23 cellular contexts compared by ENCODE assay signal in genomic region chr20:53044296-53044695, GRCh38.
DNase-seq lines count a peak whose midpoint lies in the region; ATAC-seq and TF ChIP-seq lines count a peak whose summit lies in the region.
"Had no signal": no experiment of that assay in that cellular context is flagged by ENCODE, and none has a peak within 500 bp of the region (broad histone marks: within the 10 kb centered on the region; RNA-seq: fewer than 3 reads in every experiment).

No MANE protein-coding gene starts in this region.

- no peaks in the 10 kb centered on the region for H3K9me2 ChIP-seq in OCI-LY7 (ENCODE audit: insufficient read depth, low read length)

- H3K9me3 ChIP-seq in cardiac muscle cell (ENCODE audit: low read depth), result no peaks in the 10 kb centered on the region
- H3K9me3 ChIP-seq in left ventricle myocardium inferior (replicated peaks), result peaks cover 17% of the 10 kb centered on the region
- H3K9me3 ChIP-seq in OCI-LY7 (ENCODE audit: low read length), result no peaks in the 10 kb centered on the region
- peaks cover 0 to 4% (median 0%) of the 10 kb centered on the region in 4 donors for H3K9me3 ChIP-seq in esophagus muscularis mucosa
- H3K9me3 ChIP-seq: A549; BE2C; BLaER1 treated with 17β-estradiol and CSF1 and Interleukin-3, amounts not matched to agents 10 nM and 100 nM had no signal

- no peaks in the 10 kb centered on the region for H4K20me1 ChIP-seq in OCI-LY7 (ENCODE audit: insufficient read depth, low read length)
- H4K20me1 ChIP-seq: BLaER1 treated with 17β-estradiol and CSF1 and Interleukin-3, amounts not matched to agents 10 nM and 100 nM had no signal

- H3K4me2 ChIP-seq in OCI-LY7 (ENCODE audit: low read length), result no peak overlapping the region
- H3K4me2 ChIP-seq: A549; BLaER1 treated with 17β-estradiol and CSF1 and Interleukin-3, amounts not matched to agents 10 nM and 100 nM; GM23338 had no signal

- H3K27ac ChIP-seq in cardiac muscle cell (peak overlapping the region; percentile 45), left ventricle myocardium inferior (replicated peaks) (no peak overlapping the region), OCI-LY7 (ENCODE audit: low read depth, low read length, poor library complexity, severe bottlenecking) (no peak overlapping the region), esophagus muscularis mucosa (replicated peaks in 1 of 4) (no peak overlapping the region)
- H3K27ac ChIP-seq: A549; BLaER1 treated with 17β-estradiol and CSF1 and Interleukin-3, amounts not matched to agents 10 nM and 100 nM had no signal

- no peak for TF ChIP-seq EP300 in esophagus muscularis mucosa (IDR thresholded peaks at IDR 0.05)

- POLR2A ChIA-PET in OCI-LY7 (lab: Charles Lee), result interaction anchor here (0.7 to 2.0 kb wide), 2 partner anchors 31 to 1153 kb away, joined by 5 read pairs; no protein-coding TSS in a partner anchor

- no TSS peak for BruUV-seq in OCI-LY7 (replicated peaks; lab: Mats Ljungman, UMichigan)

- no peaks in the 10 kb centered on the region for H3K27me3 ChIP-seq in cardiac muscle cell
- peaks cover 7% of the 10 kb centered on the region for H3K27me3 ChIP-seq in left ventricle myocardium inferior (ENCODE audit: low read depth)
- H3K27me3 ChIP-seq in esophagus muscularis mucosa, result peaks cover 0 to 11% (median 0%) of the 10 kb centered on the region in 4 donors
- H3K27me3 ChIP-seq: BE2C; BLaER1 treated with 17β-estradiol and CSF1 and Interleukin-3, amounts not matched to agents 10 nM and 100 nM had no signal

- TF ChIP-seq CTCF in cardiac muscle cell (IDR thresholded peaks at IDR 0.05; ENCODE audit: low read depth, low read length), result no peak
- no peak for TF ChIP-seq CTCF in left ventricle myocardium inferior (IDR thresholded peaks at IDR 0.05; ENCODE audit: borderline replicate concordance)
- TF ChIP-seq CTCF in OCI-LY7 (conservative IDR thresholded peaks at IDR 0.05; ENCODE audit: low read length), result no peak
- TF ChIP-seq CTCF in esophagus muscularis mucosa (IDR thresholded peaks at IDR 0.05), result no peak

- no peak for TF ChIP-seq POLR2A in esophagus muscularis mucosa (IDR thresholded peaks at IDR 0.05; ENCODE audit: low read depth)

- WGBS in esophagus muscularis mucosa, result 87% methylated on average over 5 of the region's 5 CpGs

- ATAC-seq in HG03135 (IDR thresholded peaks at IDR 0.05; ENCODE audit: unreplicated experiment), result no peak
- ATAC-seq: A549, GM12878, GM23338, HCT116 had no signal

- H3K36me3 ChIP-seq in cardiac muscle cell (no peaks in the 10 kb centered on the region), left ventricle myocardium inferior (no peaks in the 10 kb centered on the region), OCI-LY7 (ENCODE audit: insufficient read depth, low read length) (no peaks in the 10 kb centered on the region), esophagus muscularis mucosa (no peaks in the 10 kb centered on the region)
- H3K36me3 ChIP-seq: BLaER1 treated with 17β-estradiol and CSF1 and Interleukin-3, amounts not matched to agents 10 nM and 100 nM had no signal

- CTCF ChIA-PET in OCI-LY7 (lab: Charles Lee; ENCODE audit: unreplicated experiment), result no interaction called here

- H2AFZ ChIP-seq in OCI-LY7 (ENCODE audit: low read length), result peak overlapping the region; percentile 72; the same call in 1 of the 2 replicates
- H2AFZ ChIP-seq: GM23338 had no signal

- DNase-seq in cardiac muscle cell (ENCODE audit: low read depth in 1 of 2, low spot score in 1 of 2), result no peak
- DNase-seq in left ventricle myocardium inferior, result no peak
- DNase-seq in OCI-LY7 (ENCODE audit: low spot score), result no peak
- peak; percentile 70 for DNase-seq in esophagus muscularis mucosa (ENCODE audit: extremely low spot score)
- no peak for DNase-seq in NCI-H1930 (lab: John Stamatoyannopoulos, UW)
- DNase-seq in OCI-M2 (lab: John Stamatoyannopoulos, UW; ENCODE audit: unreplicated experiment), result no peak
- DNase-seq: 8988T; ACHN; AML-193; BE2C; CD4-positive, alpha-beta T cell; CD8-positive, alpha-beta memory T cell; DMS 273 treated with DMSO at 0.1 percent for 48 hours; DMS79; EL; GDM1; H9 had no signal

- H3K4me1 ChIP-seq in cardiac muscle cell (ENCODE audit: low read depth) (peaks cover 34% of the 10 kb centered on the region), left ventricle myocardium inferior (peaks cover 5% of the 10 kb centered on the region), OCI-LY7 (ENCODE audit: insufficient read depth, low read length, poor library complexity, severe bottlenecking) (peaks cover 45% of the 10 kb centered on the region), esophagus muscularis mucosa (peaks cover 0 to 9% (median 4%) of the 10 kb centered on the region in 4 donors)
- H3K4me1 ChIP-seq: A549 had no signal

- H3K79me2 ChIP-seq in OCI-LY7 (ENCODE audit: insufficient read depth, low read depth, low read length), result no peaks in the 10 kb centered on the region

- intact Hi-C loops in left ventricle myocardium inferior (cut with micrococcal nuclease) (no loop called here), OCI-LY7 (cut with micrococcal nuclease; ENCODE audit: unreplicated experiment) (loop anchor here (5.0 kb wide), 1 partner anchor 93 kb away; no protein-coding TSS in a partner anchor), esophagus muscularis mucosa (cut with DNase I) (no loop called here)

- H3K4me3 ChIP-seq in cardiac muscle cell (no peak overlapping the region), left ventricle myocardium inferior (no peak overlapping the region), OCI-LY7 (ENCODE audit: low read depth, low read length, poor library complexity, severe bottlenecking) (no peak overlapping the region), esophagus muscularis mucosa (no peak overlapping the region)
- H3K4me3 ChIP-seq: A549; BLaER1 treated with 17β-estradiol and CSF1 and Interleukin-3, amounts not matched to agents 10 nM and 100 nM; GM12878; GM23338 had no signal
